In genomic region chr6:42962502-42963178, GRCh38 we compare ENCODE assay signal across 30 cellular contexts. TPM values are rescaled to one million over a fixed set of nuclear protein-coding genes. Genes with fewer than 3 reads are reported as not detected.
A peak's percentile ranks its signal among the peaks of the same experiment; 100 is the strongest.
DNase-seq lines count a peak whose midpoint lies in the region; ATAC-seq and TF ChIP-seq lines count a peak whose summit lies in the region.
"Had no signal": no experiment of that assay in that cellular context is flagged by ENCODE, and none has a peak within 500 bp of the region (broad histone marks: within the 10 kb centered on the region; RNA-seq: fewer than 3 reads in every experiment).

No MANE protein-coding gene starts in this region.

- no peak overlapping the region for H3K4me2 ChIP-seq in PC-9
- H3K4me2 ChIP-seq: KMS-11 had no signal

- H3K27me3 Mint-ChIP-seq in CD4-positive, alpha-beta T cell, result no peaks in the 10 kb centered on the region
- H3K27me3 Mint-ChIP-seq in glutamatergic neuron (ENCODE audit: unreplicated experiment), result peaks cover 16% of the 10 kb centered on the region
- H3K27me3 Mint-ChIP-seq in osteocyte (ENCODE audit: unreplicated experiment), result no peaks in the 10 kb centered on the region
- H3K27me3 Mint-ChIP-seq: stimulated activated memory B cell treated with anti-CD40 and anti-IgM and Interleukin-4, amounts not matched to agents 10 μg/mL and 1 μg/mL and 100 μg/mL, for 72 hours; T-helper 17 cell had no signal

- TF ChIP-seq CTCF in CD4-positive, alpha-beta T cell (IDR thresholded peaks at IDR 0.05), result no peak
- no peak for TF ChIP-seq CTCF in glutamatergic neuron (IDR thresholded peaks at IDR 0.05; ENCODE audit: partially characterized antibody, unreplicated experiment)
- no peak for TF ChIP-seq CTCF in osteocyte (IDR thresholded peaks at IDR 0.05)
- no peak for TF ChIP-seq CTCF in PC-9 (conservative IDR thresholded peaks at IDR 0.05)

- no peaks in the 10 kb centered on the region for H3K79me2 ChIP-seq in PC-9 (ENCODE audit: low read depth)

- DNase-seq in CD4-positive, alpha-beta T cell, result no peak
- DNase-seq in DMS 273 treated with DMSO at 0.1 percent for 48 hours (lab: John Stamatoyannopoulos, UW), result peak; percentile 91
- DNase-seq in NCI-H524 (lab: John Stamatoyannopoulos, UW), result peak; percentile 80 to 95
- no peak for DNase-seq in glutamatergic neuron
- DNase-seq in NCI-H748 (lab: John Stamatoyannopoulos, UW; ENCODE audit: unreplicated experiment), result no peak
- no peak for DNase-seq in osteocyte (ENCODE audit: extremely low spot score, unreplicated experiment)
- DNase-seq in PC-9, result no peak
- DNase-seq: activated CD4-positive, alpha-beta memory T cell treated with anti-CD3 and anti-CD28 coated beads, Interleukin-2, amount 10 ng/mL, durations not matched to agents 7 days and 5 days; activated CD4-positive, CD25-positive, alpha-beta regulatory T cell treated with anti-CD3 and anti-CD28 coated beads, Interleukin-2, amount 50 U/mL, for 72 hours; activated CD8-positive, alpha-beta memory T cell treated with anti-CD3 and anti-CD28 coated beads, Interleukin-2, amount 50 U/mL, for 4 hours; activated naive CD4-positive, alpha-beta T cell treated with Interleukin-2 at 50 U/mL for 16 hours; effector CD4-positive, alpha-beta T cell; immature natural killer cell; left cardiac atrium; MG63; NCI-H2029 treated with DMSO at 0.1 percent for 48 hours; NCI-H510A; nephron progenitor cell; Right ventricle myocardium superior; T-helper 17 cell; upper lobe of right lung had no signal

- no peaks in the 10 kb centered on the region for H3K9me2 ChIP-seq in PC-9 (ENCODE audit: insufficient read depth)

- intact Hi-C loops in CD4-positive, alpha-beta T cell (cut with DNase I, micrococcal nuclease), result no loop called here
- intact Hi-C loops in PC-9 (cut with micrococcal nuclease; ENCODE audit: unreplicated experiment), result no loop called here

- H3K4me1 Mint-ChIP-seq in CD4-positive, alpha-beta T cell (ENCODE audit: low read depth), result peaks cover 20% of the 10 kb centered on the region
- H3K4me1 Mint-ChIP-seq in glutamatergic neuron (ENCODE audit: low read depth, unreplicated experiment), result peaks cover 9% of the 10 kb centered on the region
- peaks cover 17% of the 10 kb centered on the region for H3K4me1 Mint-ChIP-seq in osteocyte (ENCODE audit: unreplicated experiment)

- no peak overlapping the region for H2AFZ ChIP-seq in PC-9

- H3K9me3 Mint-ChIP-seq in CD4-positive, alpha-beta T cell, result no peaks in the 10 kb centered on the region
- H3K9me3 Mint-ChIP-seq in glutamatergic neuron (ENCODE audit: unreplicated experiment) (no peaks in the 10 kb centered on the region), osteocyte (ENCODE audit: unreplicated experiment) (no peaks in the 10 kb centered on the region)
- H3K9me3 Mint-ChIP-seq: activated CD4-positive, alpha-beta memory T cell treated with anti-CD3 and anti-CD28 coated beads, Interleukin-2, amount 10 ng/mL, durations not matched to agents 7 days and 5 days; brain; immature natural killer cell; stimulated activated memory B cell treated with anti-CD40 and anti-IgM and Interleukin-4, amounts not matched to agents 10 μg/mL and 1 μg/mL and 100 μg/mL, for 72 hours had no signal

- no peak for ATAC-seq in CD4-positive, alpha-beta T cell (ENCODE audit: poor library complexity)
- ATAC-seq: gastroesophageal sphincter, left cardiac atrium, pancreas, T-helper 17 cell, upper lobe of right lung had no signal

- H3K4me3 Mint-ChIP-seq in CD4-positive, alpha-beta T cell, result peak overlapping the region; percentile 38
- H3K4me3 Mint-ChIP-seq in glutamatergic neuron (ENCODE audit: unreplicated experiment) (peak overlapping the region; percentile 43), osteocyte (ENCODE audit: unreplicated experiment) (no peak overlapping the region)
- H3K4me3 Mint-ChIP-seq: activated CD4-positive, alpha-beta memory T cell treated with anti-CD3 and anti-CD28 coated beads, Interleukin-2, amount 10 ng/mL, durations not matched to agents 7 days and 5 days; nephron progenitor cell; stimulated activated memory B cell treated with anti-CD40 and anti-IgM and Interleukin-4, amounts not matched to agents 10 μg/mL and 1 μg/mL and 100 μg/mL, for 72 hours had no signal

- no peaks in the 10 kb centered on the region for H4K20me1 ChIP-seq in PC-9 (ENCODE audit: insufficient read depth)

- no peaks in the 10 kb centered on the region for H3K9me3 ChIP-seq in CD4-positive, alpha-beta T cell (ENCODE audit: control insufficient read depth, low read length)
- H3K9me3 ChIP-seq in PC-9 (ENCODE audit: insufficient read depth, low read depth), result no peaks in the 10 kb centered on the region
- H3K9me3 ChIP-seq: gastroesophageal sphincter, MG63, pancreas, upper lobe of right lung had no signal

- no peak overlapping the region for H3K4me3 ChIP-seq in PC-9
- H3K4me3 ChIP-seq: gastroesophageal sphincter, MG63, upper lobe of right lung had no signal

- no peaks in the 10 kb centered on the region; the same call in 1 of the 2 replicates for H3K36me3 ChIP-seq in PC-9 (ENCODE audit: low read depth)
- H3K36me3 ChIP-seq: MG63 had no signal

- H3K27ac Mint-ChIP-seq in CD4-positive, alpha-beta T cell, result no peak overlapping the region
- H3K27ac Mint-ChIP-seq in glutamatergic neuron (ENCODE audit: unreplicated experiment), result no peak overlapping the region
- no peak overlapping the region for H3K27ac Mint-ChIP-seq in osteocyte (ENCODE audit: unreplicated experiment)
- H3K27ac Mint-ChIP-seq: activated CD4-positive, alpha-beta memory T cell treated with anti-CD3 and anti-CD28 coated beads, Interleukin-2, amount 10 ng/mL, durations not matched to agents 7 days and 5 days; immature natural killer cell; nephron progenitor cell; stimulated activated memory B cell treated with anti-CD40 and anti-IgM and Interleukin-4, amounts not matched to agents 10 μg/mL and 1 μg/mL and 100 μg/mL, for 72 hours; T-helper 17 cell had no signal

- H3K4me1 ChIP-seq in PC-9 (replicated peaks; ENCODE audit: insufficient read depth), result peaks cover 11% of the 10 kb centered on the region

- H3F3A ChIP-seq in PC-9 (ENCODE audit: insufficient read depth, low read depth), result peaks cover 9% of the 10 kb centered on the region; the same call in 1 of the 2 replicates

- peaks cover 23% of the 10 kb centered on the region for H3K36me3 Mint-ChIP-seq in CD4-positive, alpha-beta T cell (ENCODE audit: low read depth)
- H3K36me3 Mint-ChIP-seq in glutamatergic neuron (ENCODE audit: unreplicated experiment), result peaks cover 5% of the 10 kb centered on the region
- H3K36me3 Mint-ChIP-seq in osteocyte (ENCODE audit: unreplicated experiment), result peaks cover 18% of the 10 kb centered on the region

- no peaks in the 10 kb centered on the region for H3K27me3 ChIP-seq in CD4-positive, alpha-beta T cell (ENCODE audit: control insufficient read depth, insufficient read depth, low read length)
- H3K27me3 ChIP-seq in PC-9 (ENCODE audit: insufficient read depth, low read depth), result no peaks in the 10 kb centered on the region
- H3K27me3 ChIP-seq: gastroesophageal sphincter, MG63, pancreas, upper lobe of right lung had no signal

- no TSS peak for BruUV-seq in PC-9 (replicated peaks; lab: Mats Ljungman, UMichigan)

- no peak overlapping the region for H3K27ac ChIP-seq in CD4-positive, alpha-beta T cell (ENCODE audit: low read depth, low read length)
- H3K27ac ChIP-seq in PC-9, result no peak overlapping the region
- H3K27ac ChIP-seq: C4-2B, gastroesophageal sphincter, KMS-11, upper lobe of right lung had no signal

- POLR2A ChIA-PET in CD4-positive, alpha-beta T cell (lab: Charles Lee), result interaction anchor here (2.9 kb wide), 1 partner anchor 17 kb away, joined by 18 read pairs; the partner anchor contains the start of gene PEX6
- POLR2A ChIA-PET in PC-9 (lab: Charles Lee; ENCODE audit: unreplicated experiment), result no interaction called here

- CTCF ChIA-PET in CD4-positive, alpha-beta T cell (lab: Charles Lee), result no interaction called here
- CTCF ChIA-PET in PC-9 (lab: Charles Lee), result no interaction called here

RNA-seq across cellular contexts. Expression of gene GNMT, which starts 2.1 kb away (rescaled TPM):
- 1 to 10 TPM; 1.2 to 2.1 TPM for total RNA-seq in CD4-positive, alpha-beta T cell
- total RNA-seq in glutamatergic neuron (ENCODE audit: unreplicated experiment), result 0.54 TPM
- total RNA-seq in osteocyte, result 0.44 and 0.97 TPM in 2 replicates
- total RNA-seq in PC-9 (2021), result 0.57 TPM in 1 of 2 replicates, not detected in the other
- total RNA-seq: skeletal muscle tissue had no signal

RNA-seq across cellular contexts. Expression of gene PEX6, which starts 16.3 kb away (rescaled TPM):
- total RNA-seq in CD4-positive, alpha-beta T cell, result 10 to 100 TPM; 12.8 to 13.6 TPM
- total RNA-seq in glutamatergic neuron (ENCODE audit: unreplicated experiment) (13.8 TPM), osteocyte (27.1 and 27.3 TPM in 2 replicates), PC-9 (2021) (25.9 and 31.3 TPM in 2 replicates)

RNA-seq across cellular contexts. Expression of gene PPP2R5D, which starts 21.7 kb away (rescaled TPM):
- total RNA-seq in CD4-positive, alpha-beta T cell, result 10 to 100 TPM; 15.3 to 17.5 TPM
- total RNA-seq in glutamatergic neuron (ENCODE audit: unreplicated experiment) (59.1 TPM), osteocyte (44.3 and 46.1 TPM in 2 replicates), PC-9 (2021) (42.9 and 53.7 TPM in 2 replicates)

RNA-seq across cellular contexts. Expression of gene CNPY3, which starts 33.4 kb away (rescaled TPM):
- total RNA-seq in CD4-positive, alpha-beta T cell, result 10 to 100 TPM; 41.2 to 43.8 TPM
- total RNA-seq in glutamatergic neuron (ENCODE audit: unreplicated experiment), result 36.8 TPM
- 69.0 and 73.6 TPM in 2 replicates for total RNA-seq in osteocyte
- 47.7 and 54.8 TPM in 2 replicates for total RNA-seq in PC-9 (2021)

RNA-seq across cellular contexts. Expression of gene PTCRA, which starts 46.8 kb away (rescaled TPM):
- not detected for total RNA-seq in CD4-positive, alpha-beta T cell
- total RNA-seq in glutamatergic neuron (ENCODE audit: unreplicated experiment) (not detected), osteocyte (not detected in 2 replicates), PC-9 (2021) (not detected in 2 replicates)
- total RNA-seq: activated CD4-positive, alpha-beta memory T cell treated with anti-CD3 and anti-CD28 coated beads, Interleukin-2, amount 10 ng/mL, durations not matched to agents 7 days and 5 days; gastroesophageal sphincter; left cardiac atrium; lung microvascular endothelial cell; renal cortical epithelial cell; Right ventricle myocardium superior had no signal

Comparison
In these comparisons a context has a peak if more than half of its experiments do, and no peak if none do; other contexts are left out.
1. DNase-seq: peak in DMS 273 treated with DMSO at 0.1 percent for 48 hours (single experiment) and NCI-H524 (2 of 2); none in CD4-positive, alpha-beta T cell (0 of 10), glutamatergic neuron (single experiment), NCI-H748 (single experiment), osteocyte (single experiment) and PC-9 (0 of 2).